29 cellular contexts compared by ENCODE assay signal in genomic region chr4:66991521-66991920, GRCh38.
"Had no signal": no experiment of that assay in that cellular context is flagged by ENCODE, and none has a peak within 500 bp of the region (broad histone marks: within the 10 kb centered on the region; RNA-seq: fewer than 3 reads in every experiment).

No MANE protein-coding gene starts in this region.

- H3K27ac ChIP-seq: breast epithelium, Peyer's patch, RWPE1, SJCRH30 had no signal

- H3K9me3 ChIP-seq: MG63, SJCRH30 had no signal

- DNase-seq: activated CD4-positive, alpha-beta T cell treated with anti-CD3 and anti-CD28 coated beads for 48 hours; activated CD4-positive, alpha-beta T cell treated with anti-CD3 and anti-CD28 coated beads, Interleukin-2, amount 50 U/mL, for 4 hours; activated CD4-positive, CD25-positive, alpha-beta regulatory T cell treated with anti-CD3 and anti-CD28 coated beads, Interleukin-2, amount 50 U/mL, for 72 hours; activated CD8-positive, alpha-beta memory T cell treated with anti-CD3 and anti-CD28 coated beads, Interleukin-2, amount 50 U/mL, for 48 hours; activated CD8-positive, alpha-beta T cell treated with anti-CD3 and anti-CD28 coated beads, Interleukin-2, amount 10 ng/mL, durations not matched to agents 7 days and 5 days; activated effector memory CD4-positive, alpha-beta T cell treated with Interleukin-2 at 50 U/mL for 16 hours; activated naive CD4-positive, alpha-beta T cell; activated T-cell treated with anti-CD3 and anti-CD28 coated beads, Interleukin-2, amount 50 U/mL, for 1 hour; amniotic stem cell; caudate nucleus; KG1; MG63; MV-4-11; NCI-H1105 treated with DMSO at 0.1 percent for 48 hours; NCI-H1436 treated with DMSO at 0.1 percent for 48 hours; NCI-H187; NCI-H2081; NCI-H510A treated with DMSO at 0.1 percent for 48 hours; NCI-H69; NK-92 treated with Interleukin-12 subunit alpha and Interleukin-12 subunit beta, amount 100 ng/mL, for 24 hours; OCI-M1; Peyer's patch; Right ventricle myocardium superior; SJCRH30; T-helper 9 cell had no signal

- ATAC-seq: activated CD8-positive, alpha-beta T cell treated with anti-CD3 and anti-CD28 coated beads, Interleukin-2, amount 10 ng/mL, durations not matched to agents 7 days and 5 days; SK-N-SH treated with all-trans-retinoic acid at 6 μM for 48 hours; WTC11 had no signal

- H3K4me3 ChIP-seq: breast epithelium, MG63, Peyer's patch, SJCRH30 had no signal

- H3K27me3 ChIP-seq: breast epithelium, MG63, Peyer's patch, SJCRH30 had no signal

- H3K4me1 ChIP-seq: breast epithelium, Peyer's patch had no signal

- H3K36me3 ChIP-seq: breast epithelium, MG63, Peyer's patch, SJCRH30 had no signal
